18 cellular contexts compared by ENCODE assay signal in the genomic region with DNA sequence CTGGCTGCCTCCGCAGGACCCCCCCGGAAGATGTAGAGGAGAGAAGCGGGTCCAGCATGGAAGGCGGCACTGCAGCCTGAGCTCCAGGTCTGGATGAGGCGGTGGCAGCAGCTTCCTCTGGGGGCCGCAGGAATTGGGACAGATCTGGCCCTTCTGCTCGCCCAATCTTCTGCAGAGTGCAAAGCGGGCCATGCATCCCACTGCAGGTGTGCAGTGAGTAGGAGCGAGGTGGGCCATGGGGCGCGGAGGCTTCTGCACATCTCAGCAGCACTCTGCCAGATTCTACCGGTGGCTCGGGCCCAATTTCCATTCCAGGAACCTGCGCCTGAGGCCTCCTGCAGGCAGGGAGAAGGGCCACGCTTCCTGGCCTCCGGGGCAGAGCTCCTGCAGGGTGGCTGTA.
DNase-seq lines count a peak whose midpoint lies in the region; ATAC-seq, FAIRE-seq and TF ChIP-seq lines count a peak whose summit lies in the region.
"Had no signal": no experiment of that assay in that cellular context is flagged by ENCODE, and none has a peak within 500 bp of the region (broad histone marks: within the 10 kb centered on the region; RNA-seq: fewer than 3 reads in every experiment).

No MANE protein-coding gene starts in this region.

- H3K4me3 Mint-ChIP-seq in CD4-positive, alpha-beta T cell, result no peak overlapping the region
- H3K4me3 Mint-ChIP-seq in brain, result no peak overlapping the region
- no peak overlapping the region for H3K4me3 Mint-ChIP-seq in activated T-cell treated with anti-CD3 and anti-CD28 coated beads, Interleukin-2, amount 50 U/mL, for 24 hours
- H3K4me3 Mint-ChIP-seq: CD14-positive monocyte; CD8-positive, alpha-beta T cell; GM23338 had no signal

- POLR2A ChIA-PET in CD4-positive, alpha-beta T cell (lab: Charles Lee), result no interaction called here

- no peak overlapping the region for H3K27ac ChIP-seq in CD4-positive, alpha-beta T cell (ENCODE audit: low read depth, low read length)
- H3K27ac ChIP-seq in kidney (ENCODE audit: low read depth in 2 of 2, low read length in 2 of 2), result no peak overlapping the region
- H3K27ac ChIP-seq in osteoblast (ENCODE audit: low read depth, low read length), result no peak overlapping the region
- H3K27ac ChIP-seq: 22Rv1, A549, BLaER1 had no signal

- H3K4me1 ChIP-seq in kidney (ENCODE audit: control insufficient read depth in 1 of 2, insufficient read depth in 1 of 2, low read depth in 1 of 2, low read length in 2 of 2) (no peaks in the 10 kb centered on the region), osteoblast (ENCODE audit: insufficient read depth, low read length) (no peaks in the 10 kb centered on the region)
- H3K4me1 ChIP-seq: A549 had no signal

- H3K9me3 Mint-ChIP-seq in CD4-positive, alpha-beta T cell, result no peaks in the 10 kb centered on the region
- peaks cover 0 to 2% (median 0%) of the 10 kb centered on the region in 5 experiments for H3K9me3 Mint-ChIP-seq in brain
- H3K9me3 Mint-ChIP-seq in activated T-cell treated with anti-CD3 and anti-CD28 coated beads, Interleukin-2, amount 50 U/mL, for 24 hours, result no peaks in the 10 kb centered on the region
- H3K9me3 Mint-ChIP-seq: CD8-positive, alpha-beta T cell had no signal

- H3K4me3 ChIP-seq in kidney (ENCODE audit: low read length in 2 of 2) (no peak overlapping the region), osteoblast (ENCODE audit: insufficient read depth, low read length) (no peak overlapping the region)
- H3K4me3 ChIP-seq: A549, BLaER1, GM23338 had no signal

- no peak for ATAC-seq in CD4-positive, alpha-beta T cell (ENCODE audit: poor library complexity)
- no peak for ATAC-seq in HG03460 (IDR thresholded peaks at IDR 0.05; ENCODE audit: unreplicated experiment)
- ATAC-seq: CD8-positive, alpha-beta T cell; GM23338 had no signal

- H3K27ac Mint-ChIP-seq in CD4-positive, alpha-beta T cell, result peak overlapping the region; percentile 44
- peak overlapping the region in 3 of 5 experiments; percentile 23 to 53 (median 35) for H3K27ac Mint-ChIP-seq in brain
- no peak overlapping the region for H3K27ac Mint-ChIP-seq in activated T-cell treated with anti-CD3 and anti-CD28 coated beads, Interleukin-2, amount 50 U/mL, for 24 hours
- H3K27ac Mint-ChIP-seq: CD8-positive, alpha-beta T cell; GM23338 had no signal

- no peak overlapping the region for H3K9ac ChIP-seq in kidney (ENCODE audit: low read length in 2 of 2)
- H3K9ac ChIP-seq: BLaER1 had no signal

- H3K36me3 ChIP-seq in kidney (ENCODE audit: control insufficient read depth in 1 of 2, insufficient read depth in 2 of 2, low read length in 2 of 2), result no peaks in the 10 kb centered on the region
- no peaks in the 10 kb centered on the region for H3K36me3 ChIP-seq in osteoblast (ENCODE audit: insufficient read depth, low read length)

- no peak for DNase-seq in CD4-positive, alpha-beta T cell
- DNase-seq in kidney (peak; percentile 63), urothelium cell line (ENCODE audit: low spot score) (no peak), osteoblast (ENCODE audit: insufficient read length, low spot score, missing footprints) (no peak)
- DNase-seq in activated T-cell treated with anti-CD3 and anti-CD28 coated beads, Interleukin-2, amount 50 U/mL, for 24 hours, result no peak
- DNase-seq: Calu3; CD8-positive, alpha-beta T cell; DMS79 treated with DMSO at 0.1 percent for 48 hours; GF-D8; H7; KG1 had no signal

- peaks cover 2% of the 10 kb centered on the region for H4K20me1 ChIP-seq in osteoblast (ENCODE audit: insufficient read depth, low read length)

- no peaks in the 10 kb centered on the region for H3K9me3 ChIP-seq in CD4-positive, alpha-beta T cell (ENCODE audit: control insufficient read depth, low read length)
- no peaks in the 10 kb centered on the region for H3K9me3 ChIP-seq in kidney (ENCODE audit: control insufficient read depth in 1 of 2, low read length in 2 of 2)
- H3K9me3 ChIP-seq in osteoblast (ENCODE audit: low read depth, low read length), result no peaks in the 10 kb centered on the region
- H3K9me3 ChIP-seq: A549 had no signal

- peaks cover 28% of the 10 kb centered on the region for H3K36me3 Mint-ChIP-seq in CD4-positive, alpha-beta T cell (ENCODE audit: low read depth)
- no peaks in the 10 kb centered on the region for H3K36me3 Mint-ChIP-seq in brain
- peaks cover 9% of the 10 kb centered on the region for H3K36me3 Mint-ChIP-seq in activated T-cell treated with anti-CD3 and anti-CD28 coated beads, Interleukin-2, amount 50 U/mL, for 24 hours (ENCODE audit: low read depth)

- no peaks in the 10 kb centered on the region for H3K27me3 ChIP-seq in CD4-positive, alpha-beta T cell (ENCODE audit: control insufficient read depth, insufficient read depth, low read length)
- no peaks in the 10 kb centered on the region for H3K27me3 ChIP-seq in osteoblast (ENCODE audit: insufficient read depth, low read length)
- H3K27me3 ChIP-seq: BLaER1 had no signal

- FAIRE-seq in kidney (lab: Jason Lieb, UNC) (no peak), urothelium cell line (lab: Jason Lieb, UNC) (peak; percentile 53)
- FAIRE-seq: A549 had no signal

- no peaks in the 10 kb centered on the region for H3K27me3 Mint-ChIP-seq in CD4-positive, alpha-beta T cell
- peaks cover 3% of the 10 kb centered on the region for H3K27me3 Mint-ChIP-seq in brain
- no peaks in the 10 kb centered on the region for H3K27me3 Mint-ChIP-seq in activated T-cell treated with anti-CD3 and anti-CD28 coated beads, Interleukin-2, amount 50 U/mL, for 24 hours

- H3K79me2 ChIP-seq in osteoblast (ENCODE audit: insufficient read depth, low read length), result no peaks in the 10 kb centered on the region

- H3K4me2 ChIP-seq in osteoblast (ENCODE audit: insufficient read depth, low read length), result no peak overlapping the region
- H3K4me2 ChIP-seq: A549, BLaER1, GM23338 had no signal

- CTCF ChIA-PET in CD4-positive, alpha-beta T cell (lab: Charles Lee), result no interaction called here

- no peak for TF ChIP-seq CTCF in CD4-positive, alpha-beta T cell (IDR thresholded peaks at IDR 0.05)
- TF ChIP-seq CTCF in brain (conservative IDR thresholded peaks at IDR 0.05) (no peak), kidney (IDR thresholded peaks at IDR 0.05; ENCODE audit: borderline replicate concordance, extremely low read depth, insufficient read depth) (no peak), osteoblast (IDR thresholded peaks at IDR 0.05; ENCODE audit: extremely low read depth, low read depth, low read length) (no peak)

- no peak overlapping the region for H2AFZ ChIP-seq in osteoblast (ENCODE audit: low read length)
- H2AFZ ChIP-seq: GM23338 had no signal

- H3K4me1 Mint-ChIP-seq in CD4-positive, alpha-beta T cell (ENCODE audit: low read depth), result peaks cover 28% of the 10 kb centered on the region
- H3K4me1 Mint-ChIP-seq in brain, result peaks cover 43% of the 10 kb centered on the region
- peaks cover 5% of the 10 kb centered on the region for H3K4me1 Mint-ChIP-seq in activated T-cell treated with anti-CD3 and anti-CD28 coated beads, Interleukin-2, amount 50 U/mL, for 24 hours (ENCODE audit: low read depth)
- H3K4me1 Mint-ChIP-seq: CD14-positive monocyte had no signal

- intact Hi-C loops in CD4-positive, alpha-beta T cell (cut with DNase I, micrococcal nuclease), result no loop called here
- intact Hi-C loops in kidney (cut with DNase I), result no loop called here
